ENCODE assay signal across 8 cellular contexts in genomic region chr10:48523212-48523819, GRCh38.
DNase-seq lines count a peak whose midpoint lies in the region; ATAC-seq and TF ChIP-seq lines count a peak whose summit lies in the region.

No MANE protein-coding gene starts in this region.

- H3K27ac ChIP-seq in rectal smooth muscle tissue (ENCODE audit: low read depth, low read length), result no peak overlapping the region

- peaks cover 13 to 16% (median 15%) of the 10 kb centered on the region in 3 donors for H3K27me3 Mint-ChIP-seq in immature natural killer cell (ENCODE audit: low read depth in 3 of 3)

- no peak overlapping the region for H3K4me3 Mint-ChIP-seq in immature natural killer cell

- peaks cover 0 to 2% (median 0%) of the 10 kb centered on the region in 6 donors for H3K9me3 Mint-ChIP-seq in immature natural killer cell

- peak; percentile 95 for DNase-seq in GM03348 (ENCODE audit: low spot score)
- peak; percentile 66 for DNase-seq in left ventricle myocardium superior
- no peak for DNase-seq in NOMO-1 treated with dmso at 0.1 percent for 144 hours (lab: John Stamatoyannopoulos, UW; ENCODE audit: unreplicated experiment)
- no peak for DNase-seq in immature natural killer cell

- intact Hi-C loops in left ventricle myocardium superior (cut with micrococcal nuclease), result no loop called here

- H3K4me1 Mint-ChIP-seq in immature natural killer cell, result peaks cover 18 to 19% of the 10 kb centered on the region in 2 donors

- H3K9ac ChIP-seq in rectal smooth muscle tissue (ENCODE audit: low read length), result no peak overlapping the region

- no peaks in the 10 kb centered on the region for H3K27me3 ChIP-seq in rectal smooth muscle tissue (ENCODE audit: control insufficient read depth, insufficient read depth, low read length)

- H3K27ac Mint-ChIP-seq in immature natural killer cell, result no peak overlapping the region

- peak; percentile 83 for ATAC-seq in left ventricle myocardium superior
- ATAC-seq in HG02759 (IDR thresholded peaks at IDR 0.05; ENCODE audit: unreplicated experiment), result no peak
- ATAC-seq in GM21367 (IDR thresholded peaks at IDR 0.05; ENCODE audit: unreplicated experiment), result no peak

- H3K36me3 ChIP-seq in rectal smooth muscle tissue (ENCODE audit: control insufficient read depth, insufficient read depth, low read length), result no peaks in the 10 kb centered on the region

- peaks cover 7% of the 10 kb centered on the region for H3K4me1 ChIP-seq in rectal smooth muscle tissue (ENCODE audit: control insufficient read depth, insufficient read depth, low read length)

- no peaks in the 10 kb centered on the region for H3K36me3 Mint-ChIP-seq in immature natural killer cell

- no peak for TF ChIP-seq CTCF in WI38 (IDR thresholded peaks at IDR 0.05; ENCODE audit: low read depth, low read length)

- H3K4me3 ChIP-seq in WI38 (ENCODE audit: low read depth, low read length) (peak overlapping the region; percentile 62), rectal smooth muscle tissue (ENCODE audit: low read length) (peak overlapping the region; percentile 62)

Comparison
In these comparisons a context has a peak if more than half of its experiments do, and no peak if none do; other contexts are left out.
1. DNase-seq: peak in GM03348 (single experiment) and left ventricle myocardium superior (single experiment); none in NOMO-1 treated with dmso at 0.1 percent for 144 hours (single experiment) and immature natural killer cell (0 of 3).